In the genomic region with DNA sequence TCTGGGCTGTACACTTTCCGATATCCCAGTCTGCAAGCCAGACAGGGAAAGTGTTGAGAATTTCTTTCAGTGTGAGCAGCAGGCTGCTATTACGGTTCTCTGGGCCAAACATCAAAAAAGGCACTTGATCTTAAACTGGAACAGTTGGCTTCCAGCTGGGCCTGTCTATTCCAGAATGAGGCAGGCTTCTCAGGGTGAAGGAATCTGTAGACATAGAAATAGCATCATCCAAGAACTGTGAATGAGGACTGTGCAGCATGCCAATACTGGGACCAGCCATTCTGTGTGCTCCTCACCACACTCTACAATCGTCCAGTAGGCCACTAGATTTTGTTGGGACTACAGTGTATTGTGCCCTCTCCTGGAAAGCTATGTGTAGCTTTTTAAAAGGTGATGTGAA, we compare ENCODE assay signal across 25 cellular contexts. TPM values are rescaled to one million over a fixed set of nuclear protein-coding genes. Genes with fewer than 3 reads are reported as not detected.
DNase-seq lines count a peak whose midpoint lies in the region; ATAC-seq and TF ChIP-seq lines count a peak whose summit lies in the region.
"Had no signal": no experiment of that assay in that cellular context is flagged by ENCODE, and none has a peak within 500 bp of the region (broad histone marks: within the 10 kb centered on the region; RNA-seq: fewer than 3 reads in every experiment).

No MANE protein-coding gene starts in this region.

- H3K4me1 ChIP-seq in SJCRH30 (no peaks in the 10 kb centered on the region), heart right ventricle (peaks cover 0 to 13% (median 0%) of the 10 kb centered on the region in 9 donors), neuronal stem cell (ENCODE audit: control insufficient read depth in 2 of 2, insufficient read depth in 1 of 2, low read depth in 1 of 2, low read length in 2 of 2) (peaks cover 0 to 3% of the 10 kb centered on the region in 2 donors), hepatocyte (ENCODE audit: insufficient read depth) (no peaks in the 10 kb centered on the region)
- H3K4me1 ChIP-seq: left lung had no signal

- H3K4me3 ChIP-seq in SJCRH30 (no peak overlapping the region), heart right ventricle (no peak overlapping the region), neuronal stem cell (ENCODE audit: low read length in 2 of 2) (no peak overlapping the region), hepatocyte (no peak overlapping the region)
- H3K4me3 ChIP-seq: cardiac muscle cell, left lung had no signal

- no peak overlapping the region for H2AK5ac ChIP-seq in neuronal stem cell (ENCODE audit: low read depth, low read length)

- no peak overlapping the region for H2BK12ac ChIP-seq in neuronal stem cell (ENCODE audit: low read length)

- no peak overlapping the region for H3K14ac ChIP-seq in neuronal stem cell (ENCODE audit: low read length)

- no peak overlapping the region for H3K9ac ChIP-seq in neuronal stem cell (ENCODE audit: low read depth, low read length, poor library complexity)

- H3K23ac ChIP-seq in neuronal stem cell (ENCODE audit: low read depth, low read length, poor library complexity): no peak overlapping the region

- no peak overlapping the region for H2BK120ac ChIP-seq in neuronal stem cell (ENCODE audit: low read depth, low read length)

- H3K27ac ChIP-seq in SJCRH30 (no peak overlapping the region), heart right ventricle (no peak overlapping the region), neuronal stem cell (replicated peaks; ENCODE audit: low read length) (no peak overlapping the region), hepatocyte (no peak overlapping the region)
- H3K27ac ChIP-seq: cardiac muscle cell, left lung had no signal

- H3K79me1 ChIP-seq in neuronal stem cell (ENCODE audit: low read depth, low read length): no peaks in the 10 kb centered on the region

- H3K18ac ChIP-seq in neuronal stem cell (ENCODE audit: low read length): no peak overlapping the region

- H3K27me3 ChIP-seq in SJCRH30 (no peaks in the 10 kb centered on the region), heart right ventricle (no peaks in the 10 kb centered on the region), neuronal stem cell (ENCODE audit: control insufficient read depth in 3 of 3, insufficient read depth in 3 of 3, low read depth in 1 of 3, low read length in 3 of 3) (no peaks in the 10 kb centered on the region), hepatocyte (no peaks in the 10 kb centered on the region)
- H3K27me3 ChIP-seq: cardiac muscle cell, left lung had no signal

- no peak overlapping the region for H3K4ac ChIP-seq in neuronal stem cell (ENCODE audit: low read length)

- no peak overlapping the region for H2BK15ac ChIP-seq in neuronal stem cell (ENCODE audit: low read length)

- H4K8ac ChIP-seq in neuronal stem cell (ENCODE audit: low read depth, low read length): no peak overlapping the region

- H3K36me3 ChIP-seq in SJCRH30 (no peaks in the 10 kb centered on the region), heart right ventricle (no peaks in the 10 kb centered on the region), neuronal stem cell (replicated peaks in 1 of 2; ENCODE audit: control insufficient read depth in 2 of 2, insufficient read depth in 2 of 2, low read length in 2 of 2) (no peaks in the 10 kb centered on the region), hepatocyte (replicated peaks; ENCODE audit: insufficient read depth, low read depth) (no peaks in the 10 kb centered on the region)
- H3K36me3 ChIP-seq: cardiac muscle cell, left lung had no signal

- no peaks in the 10 kb centered on the region for H4K20me1 ChIP-seq in hepatocyte (ENCODE audit: insufficient read depth, poor library complexity, severe bottlenecking)

- no peaks in the 10 kb centered on the region for H3K9me3 ChIP-seq in SJCRH30 (replicated peaks)
- no peaks in the 10 kb centered on the region for H3K9me3 ChIP-seq in heart right ventricle
- H3K9me3 ChIP-seq in neuronal stem cell (replicated peaks in 1 of 2; ENCODE audit: control insufficient read depth in 2 of 2, insufficient read depth in 1 of 2, low read depth in 1 of 2, low read length in 2 of 2): no peaks in the 10 kb centered on the region
- no peaks in the 10 kb centered on the region for H3K9me3 ChIP-seq in hepatocyte (ENCODE audit: low read depth)
- H3K9me3 ChIP-seq: left lung had no signal

- no peaks in the 10 kb centered on the region for H3K79me2 ChIP-seq in hepatocyte

- TF ChIP-seq CTCF in heart right ventricle (IDR thresholded peaks at IDR 0.05) (peak in 2 of 9 donors; percentile 16 to 27), hepatocyte (IDR thresholded peaks at IDR 0.05; ENCODE audit: poor library complexity) (no peak)

- WGBS in heart right ventricle, 2 donors: 32 to 52% methylated on average over 3 of the region's 3 CpGs
- no CpG with 5 or more reads among the region's 3 CpGs for WGBS in neuronal stem cell (ENCODE audit: extremely low coverage in 2 of 2, insufficient read length in 2 of 2, insufficient replicate concordance in 1 of 2), 2 donors
- WGBS in hepatocyte (ENCODE audit: low lambda C conversion rate, missing lambda C conversion rate): 83% methylated on average over 3 of the region's 3 CpGs

- peak in 7 of 8 donors; percentile 33 to 87 (median 61) for ATAC-seq in heart right ventricle
- ATAC-seq: activated CD8-positive, alpha-beta memory T cell treated with anti-CD3 and anti-CD28 coated beads, Interleukin-2, amount 10 ng/mL, durations not matched to agents 7 days and 5 days; activated T-cell treated with anti-CD3 and anti-CD28 coated beads, Interleukin-2, amount 50 U/mL, for 72 hours; left lung had no signal

- peak; percentile 36 for DNase-seq in HT-29 (ENCODE audit: low spot score)
- peak; percentile 16 to 31 for DNase-seq in SJCRH30
- DNase-seq in heart right ventricle: peak in 1 of 2 donors; percentile 8
- no peak for DNase-seq in neuronal stem cell (ENCODE audit: low spot score)
- no peak for DNase-seq in activated CD4-positive, alpha-beta T cell treated with anti-CD3 and anti-CD28 coated beads, Interleukin-2, amount 50 U/mL, for 48 hours
- DNase-seq in stimulated activated CD4-positive, alpha-beta T cell treated with anti-CD3 and anti-CD28 coated beads, Interleukin-2, amount 100 ng/mL, for 24 hours: no peak
- DNase-seq in hepatocyte (ENCODE audit: low spot score): no peak
- DNase-seq in AML-193 (lab: John Stamatoyannopoulos, UW): no peak
- DNase-seq: activated CD4-positive, alpha-beta T cell treated with anti-CD3 and anti-CD28 coated beads, Interleukin-2, amount 10 ng/mL, durations not matched to agents 7 days and 5 days; activated CD8-positive, alpha-beta memory T cell treated with anti-CD3 and anti-CD28 coated beads, Interleukin-2, amount 10 ng/mL, durations not matched to agents 7 days and 5 days; activated naive CD4-positive, alpha-beta T cell treated with anti-CD3 and anti-CD28 coated beads for 36 hours; activated T-cell treated with anti-CD3 and anti-CD28 coated beads, Interleukin-2, amount 50 U/mL, for 72 hours; amniotic stem cell; CD4-positive, alpha-beta T cell; glutamatergic neuron; GOT3; left lung; MV-4-11; NCI-H146; NCI-H526 treated with DMSO at 0.1 percent for 48 hours; nephron progenitor cell; RPMI8226 had no signal

- no peak overlapping the region for H4K91ac ChIP-seq in neuronal stem cell (ENCODE audit: low read depth, low read length, poor library complexity)

- H2AFZ ChIP-seq in neuronal stem cell (ENCODE audit: low read length) (peak overlapping the region; percentile 27), hepatocyte (no peak overlapping the region)

- H3K9me2 ChIP-seq in hepatocyte (replicated peaks; ENCODE audit: insufficient read depth): no peaks in the 10 kb centered on the region

- intact Hi-C loops in heart right ventricle (cut with DNase I): no loop called here

- H3K4me2 ChIP-seq in neuronal stem cell (ENCODE audit: insufficient read depth, low read length, poor library complexity, severe bottlenecking) (no peak overlapping the region), hepatocyte (no peak overlapping the region)

- no peak overlapping the region for H2BK5ac ChIP-seq in neuronal stem cell (ENCODE audit: low read length)

RNA-seq across cellular contexts. Expression of a gene that starts 31.1 kb away (rescaled TPM):
- not detected in 2 replicates for total RNA-seq in HT-29 (2014; rRNA removed; shearing (Covaris generic))
- 6.0 TPM in 2 replicates for total RNA-seq in SJCRH30 (2014; rRNA removed; shearing (Covaris generic))
- total RNA-seq in heart right ventricle (100 to 1,000 TPM in 3 of 10 donors, 10 to 100 TPM in 7; 38.4 to 250 (median 65.4) TPM), hepatocyte (0.90 and 1.0 TPM in 2 replicates)
- polyA plus RNA-seq in heart right ventricle (100 to 1,000 TPM in 1 of 2 donors, 10 to 100 TPM in 1; 67.3 to 108 TPM), hepatocyte (2.8 and 3.8 TPM in 2 replicates)
- polyA plus RNA-seq in neuronal stem cell (2013, experiment 1 of 2): not detected
- polyA plus RNA-seq in neuronal stem cell (2013, experiment 2 of 2): not detected
- total RNA-seq: activated CD4-positive, alpha-beta T cell treated with anti-CD3 and anti-CD28 coated beads, Interleukin-2, amount 10 ng/mL, durations not matched to agents 7 days and 5 days; activated CD8-positive, alpha-beta memory T cell treated with anti-CD3 and anti-CD28 coated beads, Interleukin-2, amount 10 ng/mL, durations not matched to agents 7 days and 5 days; activated naive CD4-positive, alpha-beta T cell treated with anti-CD3 and anti-CD28 coated beads for 36 hours; activated T-cell treated with anti-CD3 and anti-CD28 coated beads, Interleukin-2, amount 50 U/mL, for 72 hours; CD4-positive, alpha-beta T cell; dermis microvascular lymphatic vessel endothelial cell; fibroblast of lung; left lung had no signal

RNA-seq across cellular contexts. Expression of a gene that starts 42.5 kb away (rescaled TPM):
- 29.1 and 43.6 TPM in 2 replicates for total RNA-seq in HT-29 (2014; rRNA removed; shearing (Covaris generic))
- total RNA-seq in SJCRH30 (2014; rRNA removed; shearing (Covaris generic)): 108 and 117 TPM in 2 replicates
- total RNA-seq in heart right ventricle (10 to 100 TPM; 16.1 to 22.6 (median 18.9) TPM), hepatocyte (40.9 and 43.3 TPM in 2 replicates)
- polyA plus RNA-seq in heart right ventricle (10 to 100 TPM in 1 of 2 donors, 1 to 10 TPM in 1; 9.6 to 25.8 TPM), hepatocyte (20.6 and 31.1 TPM in 2 replicates)
- 49.9 TPM for polyA plus RNA-seq in neuronal stem cell (2013, experiment 1 of 2)
- polyA plus RNA-seq in neuronal stem cell (2013, experiment 2 of 2): 48.7 TPM

Comparison
In these comparisons a context has a peak if more than half of its experiments do, and no peak if none do; other contexts are left out.
1. DNase-seq: peak in HT-29 (single experiment) and SJCRH30 (2 of 2); none in neuronal stem cell (single experiment), activated CD4-positive, alpha-beta T cell treated with anti-CD3 and anti-CD28 coated beads, Interleukin-2, amount 50 U/mL, for 48 hours (0 of 2), stimulated activated CD4-positive, alpha-beta T cell treated with anti-CD3 and anti-CD28 coated beads, Interleukin-2, amount 100 ng/mL, for 24 hours (0 of 2), hepatocyte (single experiment) and AML-193 (0 of 2).